In genomic region chr18:58271770-58272169, GRCh38 we compare ENCODE assay signal across 18 cellular contexts.
"Had no signal": no experiment of that assay in that cellular context is flagged by ENCODE, and none has a peak within 500 bp of the region (broad histone marks: within the 10 kb centered on the region; RNA-seq: fewer than 3 reads in every experiment).

No MANE protein-coding gene starts in this region.

- H3K9me3 ChIP-seq: esophagus muscularis mucosa, mucosa of descending colon, psoas muscle, right lobe of liver had no signal

- H3K27me3 ChIP-seq: esophagus muscularis mucosa, neural progenitor cell, right lobe of liver had no signal

- H3K36me3 Mint-ChIP-seq: neural progenitor cell; stimulated activated effector memory CD8-positive, alpha-beta T cell treated with anti-CD3 and anti-CD28 coated beads, Interleukin-12 subunit alpha, Interleukin-12 subunit beta, amount 100 ng/mL, for 72 hours had no signal

- ATAC-seq: activated T-cell treated with anti-CD3 and anti-CD28 coated beads, Interleukin-2, amount 50 U/mL, for 72 hours; left lobe of liver; mucosa of descending colon; naive thymus-derived CD4-positive, alpha-beta T cell; psoas muscle; right lobe of liver; stimulated activated effector memory CD8-positive, alpha-beta T cell treated with anti-CD3 and anti-CD28 coated beads, Interleukin-12 subunit alpha, Interleukin-12 subunit beta, amount 100 ng/mL, for 72 hours had no signal

- H3K27ac Mint-ChIP-seq: activated T-cell treated with anti-CD3 and anti-CD28 coated beads, Interleukin-2, amount 50 U/mL, for 72 hours; neural progenitor cell; stimulated activated effector memory CD8-positive, alpha-beta T cell treated with anti-CD3 and anti-CD28 coated beads, Interleukin-12 subunit alpha, Interleukin-12 subunit beta, amount 100 ng/mL, for 72 hours had no signal

- H3K36me3 ChIP-seq: esophagus muscularis mucosa, neural progenitor cell, right lobe of liver, WERI-Rb-1 had no signal

- DNase-seq: activated CD4-positive, alpha-beta T cell treated with anti-CD3 and anti-CD28 coated beads for 1 hour; activated effector memory CD4-positive, alpha-beta T cell treated with anti-CD3 and anti-CD28 coated beads, Interleukin-2, amount 50 U/mL, for 16 hours; activated naive CD4-positive, alpha-beta T cell treated with anti-CD3 and anti-CD28 coated beads, Interleukin-2, amount 50 U/mL, for 16 hours; activated T-cell treated with anti-CD3 and anti-CD28 coated beads, Interleukin-2, amount 50 U/mL, for 72 hours; aorta; cortex of kidney; mesenchymal stem cell; mucosa of descending colon; naive thymus-derived CD4-positive, alpha-beta T cell; psoas muscle; right lobe of liver; small intestine; stimulated activated CD4-positive, alpha-beta T cell treated with anti-CD3 and anti-CD28 coated beads, Interleukin-4, amount 100 ng/mL, for 1 hour; WERI-Rb-1 had no signal

- H3K4me3 ChIP-seq: esophagus muscularis mucosa, mucosa of descending colon, neural progenitor cell, psoas muscle, right lobe of liver had no signal

- H3K9ac ChIP-seq: neural progenitor cell had no signal

- H3K27ac ChIP-seq: esophagus muscularis mucosa, neural progenitor cell, psoas muscle, right lobe of liver, WERI-Rb-1 had no signal

- H3K9me3 Mint-ChIP-seq: activated T-cell treated with anti-CD3 and anti-CD28 coated beads, Interleukin-2, amount 50 U/mL, for 72 hours; neural progenitor cell; stimulated activated effector memory CD8-positive, alpha-beta T cell treated with anti-CD3 and anti-CD28 coated beads, Interleukin-12 subunit alpha, Interleukin-12 subunit beta, amount 100 ng/mL, for 72 hours had no signal

- H3K4me3 Mint-ChIP-seq: activated T-cell treated with anti-CD3 and anti-CD28 coated beads, Interleukin-2, amount 50 U/mL, for 72 hours; neural progenitor cell; stimulated activated effector memory CD8-positive, alpha-beta T cell treated with anti-CD3 and anti-CD28 coated beads, Interleukin-12 subunit alpha, Interleukin-12 subunit beta, amount 100 ng/mL, for 72 hours had no signal
